12 cellular contexts compared by ENCODE assay signal in genomic region chr9:89482056-89482784, GRCh38. TPM values are rescaled to one million over a fixed set of nuclear protein-coding genes. Genes with fewer than 3 reads are reported as not detected.
DNase-seq lines count a peak whose midpoint lies in the region; ATAC-seq, FAIRE-seq and TF ChIP-seq lines count a peak whose summit lies in the region.
"Had no signal": no experiment of that assay in that cellular context is flagged by ENCODE, and none has a peak within 500 bp of the region (broad histone marks: within the 10 kb centered on the region; RNA-seq: fewer than 3 reads in every experiment).

No MANE protein-coding gene starts in this region.

- no peak overlapping the region for H3K4me3 ChIP-seq in HepG2 (replicated peaks in 1 of 3; ENCODE audit: insufficient read depth in 1 of 3, low read depth in 2 of 3, low read length in 3 of 3)
- no peak overlapping the region for H3K4me3 ChIP-seq in right lobe of liver

- H3K27ac Mint-ChIP-seq in activated naive CD8-positive, alpha-beta T cell treated with anti-CD3 and anti-CD28 coated beads for 36 hours = peak overlapping the region; percentile 98
- peak overlapping the region in 5 of 6 donors; percentile 45 to 94 (median 80) for H3K27ac Mint-ChIP-seq in naive B cell

- TF ChIP-seq POLR2A in HepG2 (IDR thresholded peaks at IDR 0.05; ENCODE audit: insufficient read depth in 1 of 2, low read depth in 2 of 2, low read length in 2 of 2) = no peak
- no peak for TF ChIP-seq POLR2A in right lobe of liver (IDR thresholded peaks at IDR 0.05)

- POLR2A ChIA-PET in HepG2 (lab: Yijun Ruan, JAX) = no interaction called here

- no peaks in the 10 kb centered on the region for H3K9me3 ChIP-seq in HepG2 (ENCODE audit: low read length)
- H3K9me3 ChIP-seq in right lobe of liver = no peaks in the 10 kb centered on the region

- TF ChIP-seq RAD21 in HepG2 (CRISPR knock-in tag; IDR thresholded peaks at IDR 0.05) = no peak

- H3K9ac ChIP-seq in HepG2 (ENCODE audit: insufficient read depth, low read depth, low read length) = no peak overlapping the region

- H3K4me1 ChIP-seq in HepG2 (ENCODE audit: insufficient read depth, low read length) = no peaks in the 10 kb centered on the region
- H3K4me1 ChIP-seq in right lobe of liver = no peaks in the 10 kb centered on the region

- DNase-seq in HepG2 (ENCODE audit: low spot score) (no peak), right lobe of liver (no peak), naive B cell (no peak), NCI-H526 treated with DMSO at 0.1 percent for 48 hours (lab: John Stamatoyannopoulos, UW) (no peak), NCI-H146 treated with DMSO at 0.1 percent for 48 hours (lab: John Stamatoyannopoulos, UW; ENCODE audit: unreplicated experiment) (no peak), NCI-H1930 (lab: John Stamatoyannopoulos, UW) (no peak), SHP77 treated with DMSO at 0.1 percent for 48 hours (lab: John Stamatoyannopoulos, UW) (no peak)
- DNase-seq in activated naive CD8-positive, alpha-beta T cell treated with anti-CD3 and anti-CD28 coated beads for 36 hours = no peak
- DNase-seq: MM.1S, NCI-H446 had no signal

- TF ChIP-seq EP300 in HepG2 (IDR thresholded peaks at IDR 0.05; ENCODE audit: low read depth in 2 of 2, low read length in 2 of 2) (no peak), HepG2 (CRISPR knock-in tag; IDR thresholded peaks at IDR 0.05; ENCODE audit: borderline replicate concordance) (no peak)

- in situ Hi-C loops in HepG2 (cut with HindIII; ENCODE audit: extremely low pct_ligation_motif_present, low pct_unique_long_range_greater_than_20kb) = no loop called here

- peak overlapping the region; percentile 82 for H3K4me3 Mint-ChIP-seq in activated naive CD8-positive, alpha-beta T cell treated with anti-CD3 and anti-CD28 coated beads for 36 hours
- peak overlapping the region in 1 of 8 donors; percentile 26 for H3K4me3 Mint-ChIP-seq in naive B cell

- H3K27ac ChIP-seq in HepG2 (ENCODE audit: extremely low read length, insufficient read depth, low read length) (no peak overlapping the region), right lobe of liver (no peak overlapping the region)

- H4K20me1 ChIP-seq in HepG2 (ENCODE audit: insufficient read depth, low read length) = no peaks in the 10 kb centered on the region

- H3K27me3 Mint-ChIP-seq in activated naive CD8-positive, alpha-beta T cell treated with anti-CD3 and anti-CD28 coated beads for 36 hours = peaks cover 15% of the 10 kb centered on the region
- no peaks in the 10 kb centered on the region for H3K27me3 Mint-ChIP-seq in naive B cell

- WGBS in HepG2 (ENCODE audit: low lambda C conversion rate) = 24% methylated on average over 4 of the region's 14 CpGs
- 75% methylated on average over 1 of the region's 14 CpGs for WGBS in right lobe of liver (ENCODE audit: insufficient coverage, low coverage, low lambda C conversion rate, missing lambda C conversion rate)

- CTCF ChIA-PET in HepG2 (lab: Yijun Ruan, JAX; ENCODE audit: low intra/inter-chr PET ratio, low total read pairs) = no interaction called here

- no peak for FAIRE-seq in HepG2 (lab: Jason Lieb, UNC)
- FAIRE-seq: G401.6 had no signal

- no peaks in the 10 kb centered on the region for H3K79me2 ChIP-seq in HepG2 (ENCODE audit: insufficient read depth, low read length)

- peaks cover 70% of the 10 kb centered on the region for H3K36me3 Mint-ChIP-seq in activated naive CD8-positive, alpha-beta T cell treated with anti-CD3 and anti-CD28 coated beads for 36 hours
- peaks cover 7 to 12% of the 10 kb centered on the region in 2 donors for H3K36me3 Mint-ChIP-seq in naive B cell

- H3K4me2 ChIP-seq in HepG2 (ENCODE audit: low read depth, low read length) = no peak overlapping the region

- TF ChIP-seq CTCF in HepG2 (CRISPR knock-in tag; IDR thresholded peaks at IDR 0.05) = no peak
- no peak for TF ChIP-seq CTCF in right lobe of liver (IDR thresholded peaks at IDR 0.05)

- no peak for ATAC-seq in HepG2
- ATAC-seq in right lobe of liver = no peak
- ATAC-seq in naive B cell (ENCODE audit: low read depth in 2 of 2) = no peak
- ATAC-seq: right cardiac atrium had no signal

- intact Hi-C loops in HepG2 (cut with micrococcal nuclease; ENCODE audit: unreplicated experiment) (no loop called here), right lobe of liver (cut with DNase I) (no loop called here)

- H3K9me3 Mint-ChIP-seq in activated naive CD8-positive, alpha-beta T cell treated with anti-CD3 and anti-CD28 coated beads for 36 hours = peaks cover 7% of the 10 kb centered on the region
- peaks cover 0 to 11% (median 5%) of the 10 kb centered on the region in 7 donors for H3K9me3 Mint-ChIP-seq in naive B cell

- H3K36me3 ChIP-seq in HepG2 (replicated peaks in 1 of 2; ENCODE audit: control insufficient read depth in 1 of 2, insufficient read depth in 2 of 2, low read length in 2 of 2) (no peaks in the 10 kb centered on the region), right lobe of liver (no peaks in the 10 kb centered on the region)

- H3K27me3 ChIP-seq in HepG2 (ENCODE audit: control insufficient read depth in 1 of 2, insufficient read depth in 2 of 2, low read length in 2 of 2) (peaks cover 2 to 12% of the 10 kb centered on the region in 2 experiments; a peak in 2 of 5 replicates), right lobe of liver (no peaks in the 10 kb centered on the region)

- H2AFZ ChIP-seq in HepG2 (ENCODE audit: low read length) = no peak overlapping the region

- no TSS peak for BruUV-seq in HepG2 (replicated peaks; lab: Mats Ljungman, UMichigan)

- H3K4me1 Mint-ChIP-seq in activated naive CD8-positive, alpha-beta T cell treated with anti-CD3 and anti-CD28 coated beads for 36 hours = peaks cover 80% of the 10 kb centered on the region
- H3K4me1 Mint-ChIP-seq in naive B cell = peaks cover 71 to 84% (median 81%) of the 10 kb centered on the region in 3 donors

TF ChIP-seq in HepG2, 621 proteins besides CTCF, POLR2A, EP300 and RAD21:
- TF ChIP-seq ZNF563 (CRISPR knock-in tag; IDR thresholded peaks at IDR 0.05) (no peak), SMARCC2 (IDR thresholded peaks at IDR 0.05) (no peak), ZMYM3 (CRISPR knock-in tag; IDR thresholded peaks at IDR 0.05) (no peak), MNT (IDR thresholded peaks at IDR 0.05) (0 out of 2 replicates have a peak, but pooled peaks have one; percentile 13), ZNF343 (CRISPR knock-in tag; IDR thresholded peaks at IDR 0.05) (no peak)
TF ChIP-seq in HepG2: peak in this region for 1.

RNA-seq across cellular contexts. Expression of gene SEMA4D, which starts 15.7 kb away (rescaled TPM):
- total RNA-seq in HepG2 (2016; rRNA removed; fragmentation: Illumina TruSeq; extraction: Trizol) = 0.07 and 0.13 TPM in 2 replicates
- total RNA-seq in HepG2 (2016; cell fraction: cytosol; rRNA removed; fragmentation: Illumina TruSeq; extraction: Trizol; ENCODE audit: low read depth) = 0.26 TPM in 1 of 2 replicates, not detected in the other
- 0.10 and 0.13 TPM in 2 replicates for total RNA-seq in HepG2 (2016; cell fraction: insoluble cytoplasmic fraction; rRNA removed; fragmentation: Illumina TruSeq; extraction: Trizol)
- 0.07 and 0.28 TPM in 2 replicates for total RNA-seq in HepG2 (2016; cell fraction: membrane; rRNA removed; fragmentation: Illumina TruSeq; extraction: Trizol)
- 0.44 and 0.87 TPM in 2 replicates for total RNA-seq in HepG2 (2016; cell fraction: nucleus; rRNA removed; fragmentation: Illumina TruSeq; extraction: Trizol)
- polyA plus RNA-seq in HepG2 (2011; rRNA removed) = 0.16 and 0.17 TPM in 2 replicates
- 0.12 and 0.23 TPM in 2 replicates for polyA plus RNA-seq in HepG2 (2011; cell fraction: cytosol; rRNA removed)
- polyA plus RNA-seq in HepG2 (2011; cell fraction: nucleus; rRNA removed) = 0.97 and 1.2 TPM in 2 replicates
- polyA plus RNA-seq in HepG2 (2012) = 0.85 and 1.2 TPM in 2 replicates
- 0.08 TPM in 1 of 2 replicates, not detected in the other for polyA plus RNA-seq in HepG2 (2016; cell fraction: cytosol; fragmentation: Illumina TruSeq; extraction: Trizol; ENCODE audit: low read depth)
- 0.10 and 0.16 TPM in 2 replicates for polyA plus RNA-seq in HepG2 (2016; cell fraction: insoluble cytoplasmic fraction; fragmentation: Illumina TruSeq; extraction: Trizol; ENCODE audit: low read depth)
- 0.08 and 0.11 TPM in 2 replicates for polyA plus RNA-seq in HepG2 (2016; cell fraction: membrane; fragmentation: Illumina TruSeq; extraction: Trizol; ENCODE audit: low read depth)
- polyA plus RNA-seq in HepG2 (2016; cell fraction: nucleus; fragmentation: Illumina TruSeq; extraction: Trizol; ENCODE audit: insufficient read depth, low read depth) = 0.31 and 0.86 TPM in 2 replicates
- 0.38 and 11.1 TPM in 2 replicates for polyA minus RNA-seq in HepG2 (2011; rRNA and poly(A)+ RNA removed; ENCODE audit: low replicate concordance)
- polyA minus RNA-seq in HepG2 (2011; cell fraction: cytosol; rRNA and poly(A)+ RNA removed) = 2.1 TPM in 1 of 2 replicates, not detected in the other
- 0.26 and 0.87 TPM in 2 replicates for polyA minus RNA-seq in HepG2 (2011; cell fraction: nucleus; rRNA and poly(A)+ RNA removed)
- total RNA-seq in right lobe of liver = 1 to 10 TPM; 2.0 to 7.5 (median 3.5) TPM
- total RNA-seq in activated naive CD8-positive, alpha-beta T cell treated with anti-CD3 and anti-CD28 coated beads for 36 hours = 100 to 1,000 TPM; 239 to 245 TPM
- polyA plus RNA-seq in naive B cell (ENCODE audit: low read depth in 6 of 6) = 10 to 100 TPM; 13.4 to 38.2 (median 21.5) TPM

Comparison
In these comparisons a context has a peak if more than half of its experiments do, and no peak if none do; other contexts are left out.
1. RNA of gene SEMA4D, which starts 15.7 kb away (total RNA-seq): 239 to 245 TPM in activated naive CD8-positive, alpha-beta T cell treated with anti-CD3 and anti-CD28 coated beads for 36 hours; 2.0 to 7.5 TPM in right lobe of liver and 0.07 to 0.87 TPM in HepG2; every median in the first group is over 10 times any median in the second.